10 cellular contexts compared by ENCODE assay signal in the genomic region with DNA sequence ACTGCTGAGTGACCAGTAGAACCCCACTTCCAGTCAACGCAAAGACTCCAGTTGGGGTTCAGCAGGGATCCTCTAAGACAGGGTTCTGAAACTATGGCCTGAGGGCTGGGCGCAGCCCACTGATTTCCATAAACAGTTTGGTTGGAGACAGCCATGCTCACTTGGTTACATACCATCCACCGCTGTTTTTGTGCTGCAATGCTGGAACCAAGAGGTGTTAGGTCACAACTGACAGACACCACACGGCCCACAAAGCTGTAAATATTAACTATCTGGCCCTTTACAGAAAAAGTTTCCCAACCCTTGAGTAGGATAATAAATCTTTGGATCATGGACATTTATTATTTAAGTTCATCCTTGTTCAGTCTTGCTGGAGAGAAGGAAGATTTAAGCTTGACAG. TPM values are rescaled to one million over a fixed set of nuclear protein-coding genes. Genes with fewer than 3 reads are reported as not detected.
A peak's percentile ranks its signal among the peaks of the same experiment; 100 is the strongest.
DNase-seq lines count a peak whose midpoint lies in the region; ATAC-seq and TF ChIP-seq lines count a peak whose summit lies in the region.
"Had no signal": no experiment of that assay in that cellular context is flagged by ENCODE, and none has a peak within 500 bp of the region (broad histone marks: within the 10 kb centered on the region; RNA-seq: fewer than 3 reads in every experiment).

No MANE protein-coding gene starts in this region.

- peaks cover 34% of the 10 kb centered on the region for H3K4me1 Mint-ChIP-seq in activated CD4-positive, alpha-beta T cell treated with anti-CD3 and anti-CD28 coated beads, Interleukin-2, amount 10 ng/mL, durations not matched to agents 24 days and 14 days
- H3K4me1 Mint-ChIP-seq in nephron progenitor cell = peaks cover 11% of the 10 kb centered on the region

- peaks cover 21% of the 10 kb centered on the region for H3K4me1 ChIP-seq in Karpas-422 (ENCODE audit: low read length)
- H3K4me1 ChIP-seq: A549 had no signal

- no peaks in the 10 kb centered on the region for H3K79me2 ChIP-seq in Karpas-422 (ENCODE audit: low read length)

- H3K36me3 Mint-ChIP-seq in activated CD4-positive, alpha-beta T cell treated with anti-CD3 and anti-CD28 coated beads, Interleukin-2, amount 10 ng/mL, durations not matched to agents 24 days and 14 days (ENCODE audit: low read depth) = peaks cover 26% of the 10 kb centered on the region
- no peaks in the 10 kb centered on the region for H3K36me3 Mint-ChIP-seq in nephron progenitor cell (ENCODE audit: low read depth)

- H3K27ac ChIP-seq in Karpas-422 (ENCODE audit: low read length) = no peak overlapping the region
- H3K27ac ChIP-seq: A549 had no signal

- no peaks in the 10 kb centered on the region for H3K36me3 ChIP-seq in Karpas-422 (ENCODE audit: insufficient read depth, low read length)

- H3K27ac Mint-ChIP-seq in activated CD4-positive, alpha-beta T cell treated with anti-CD3 and anti-CD28 coated beads, Interleukin-2, amount 10 ng/mL, durations not matched to agents 24 days and 14 days = no peak overlapping the region
- H3K27ac Mint-ChIP-seq in nephron progenitor cell = no peak overlapping the region

- no peaks in the 10 kb centered on the region for H4K20me1 ChIP-seq in Karpas-422 (ENCODE audit: insufficient read depth, low read depth, low read length)

- intact Hi-C loops in activated CD4-positive, alpha-beta T cell treated with anti-CD3 and anti-CD28 coated beads, Interleukin-2, amount 10 ng/mL, durations not matched to agents 24 days and 14 days (cut with micrococcal nuclease) = loop anchor here (1.0 to 5.0 kb wide), 4 partner anchors 22 to 251 kb away; partner anchors contain the start of gene RTTN
- intact Hi-C loops in posterior vena cava (cut with DNase I) = no loop called here

- H2AFZ ChIP-seq in Karpas-422 (ENCODE audit: low read length) = no peak overlapping the region

- TF ChIP-seq CTCF in nephron progenitor cell (IDR thresholded peaks at IDR 0.05) = no peak

- no peak overlapping the region for H3K9ac ChIP-seq in Karpas-422 (ENCODE audit: low read length)

- ATAC-seq in GM21619 (IDR thresholded peaks at IDR 0.05; ENCODE audit: unreplicated experiment) = peak; percentile 40
- ATAC-seq: A549 had no signal

- H3K4me2 ChIP-seq in Karpas-422 (ENCODE audit: low read depth, low read length, poor library complexity, severe bottlenecking) = no peak overlapping the region
- H3K4me2 ChIP-seq: A549 had no signal

- H3K9me2 ChIP-seq in Karpas-422 (replicated peaks; ENCODE audit: insufficient read depth, low read length) = no peaks in the 10 kb centered on the region

- no peaks in the 10 kb centered on the region for H3K27me3 ChIP-seq in Karpas-422 (ENCODE audit: low read length)

- DNase-seq in activated CD4-positive, alpha-beta T cell treated with anti-CD3 and anti-CD28 coated beads, Interleukin-2, amount 10 ng/mL, durations not matched to agents 24 days and 14 days = peak; percentile 80
- no peak for DNase-seq in activated CD4-positive, alpha-beta T cell treated with anti-CD3 and anti-CD28 coated beads for 1 hour
- DNase-seq in M059J (ENCODE audit: low read depth) (peak; percentile 24), nephron progenitor cell (peak; percentile 16), posterior vena cava (ENCODE audit: low spot score) (no peak), NCI-H524 treated with DMSO at 0.1 percent for 48 hours (lab: John Stamatoyannopoulos, UW) (no peak), Karpas-422 (no peak)
- DNase-seq: activated gamma-delta T cell had no signal

- H3K4me3 ChIP-seq in Karpas-422 (ENCODE audit: low read length) = no peak overlapping the region
- H3K4me3 ChIP-seq: A549 had no signal

- no peak overlapping the region for H3K4me3 Mint-ChIP-seq in activated CD4-positive, alpha-beta T cell treated with anti-CD3 and anti-CD28 coated beads, Interleukin-2, amount 10 ng/mL, durations not matched to agents 24 days and 14 days
- H3K4me3 Mint-ChIP-seq in nephron progenitor cell = no peak overlapping the region

- no peaks in the 10 kb centered on the region for H3K9me3 ChIP-seq in Karpas-422 (ENCODE audit: low read length)
- H3K9me3 ChIP-seq: A549 had no signal

- H3K9me3 Mint-ChIP-seq in activated CD4-positive, alpha-beta T cell treated with anti-CD3 and anti-CD28 coated beads, Interleukin-2, amount 10 ng/mL, durations not matched to agents 24 days and 14 days = peaks cover 5% of the 10 kb centered on the region
- no peaks in the 10 kb centered on the region for H3K9me3 Mint-ChIP-seq in nephron progenitor cell

- no peaks in the 10 kb centered on the region for H3K27me3 Mint-ChIP-seq in activated CD4-positive, alpha-beta T cell treated with anti-CD3 and anti-CD28 coated beads, Interleukin-2, amount 10 ng/mL, durations not matched to agents 24 days and 14 days
- H3K27me3 Mint-ChIP-seq in nephron progenitor cell (ENCODE audit: low read depth, poor library complexity) = no peaks in the 10 kb centered on the region

RNA-seq across cellular contexts. Expression of gene CD226, which starts 8.4 kb away (rescaled TPM):
- total RNA-seq in activated CD4-positive, alpha-beta T cell treated with anti-CD3 and anti-CD28 coated beads, Interleukin-2, amount 10 ng/mL, durations not matched to agents 24 days and 14 days = 121 and 123 TPM in 2 replicates
- total RNA-seq in M059J (2014; rRNA removed; shearing (Covaris generic)) = 0.10 and 3.8 TPM in 2 replicates
- 1 to 10 TPM; 1.6 to 2.5 TPM for total RNA-seq in posterior vena cava
- total RNA-seq in Karpas-422 (2014; rRNA removed; shearing (Covaris generic); ENCODE audit: low replicate concordance) = 5.1 and 6.4 TPM in 2 replicates

Comparison
In these comparisons a context has a peak if more than half of its experiments do, and no peak if none do; other contexts are left out.
1. DNase-seq: peak in activated CD4-positive, alpha-beta T cell treated with anti-CD3 and anti-CD28 coated beads, Interleukin-2, amount 10 ng/mL, durations not matched to agents 24 days and 14 days (single experiment), M059J (single experiment) and nephron progenitor cell (single experiment); none in activated CD4-positive, alpha-beta T cell treated with anti-CD3 and anti-CD28 coated beads for 1 hour (single experiment), posterior vena cava (single experiment), NCI-H524 treated with DMSO at 0.1 percent for 48 hours (single experiment) and Karpas-422 (single experiment).
2. RNA of gene CD226, which starts 8.4 kb away (total RNA-seq): 121 to 123 TPM in activated CD4-positive, alpha-beta T cell treated with anti-CD3 and anti-CD28 coated beads, Interleukin-2, amount 10 ng/mL, durations not matched to agents 24 days and 14 days; 5.1 to 6.4 TPM in Karpas-422, 1.6 to 2.5 TPM in posterior vena cava and 0.10 to 3.8 TPM in M059J; every median in the first group is over 10 times any median in the second.